9 cellular contexts compared by ENCODE assay signal in genomic region chr2:26769501-26769850, GRCh38. TPM values are rescaled to one million over a fixed set of nuclear protein-coding genes. Genes with fewer than 3 reads are reported as not detected.
DNase-seq lines count a peak whose midpoint lies in the region; ATAC-seq, FAIRE-seq and TF ChIP-seq lines count a peak whose summit lies in the region.
"Had no signal": no experiment of that assay in that cellular context is flagged by ENCODE, and none has a peak within 500 bp of the region (broad histone marks: within the 10 kb centered on the region; RNA-seq: fewer than 3 reads in every experiment).

No MANE protein-coding gene starts in this region.

- H3K4me1 ChIP-seq in A549 (peaks cover 88% of the 10 kb centered on the region), PC-9 (replicated peaks; ENCODE audit: insufficient read depth) (peaks cover 63% of the 10 kb centered on the region), neutrophil (ENCODE audit: control insufficient read depth in 1 of 2, insufficient read depth in 1 of 2, low read depth in 1 of 2, low read length in 1 of 2) (peaks cover 49 to 53% of the 10 kb centered on the region in 2 experiments)

- no peaks in the 10 kb centered on the region; the same call in 1 of the 2 replicates for H3F3A ChIP-seq in PC-9 (ENCODE audit: insufficient read depth, low read depth)

- no peaks in the 10 kb centered on the region for H3K27me3 ChIP-seq in PC-9 (ENCODE audit: insufficient read depth, low read depth)
- H3K27me3 ChIP-seq in neutrophil, result no peaks in the 10 kb centered on the region

- H4K20me1 ChIP-seq in PC-9 (ENCODE audit: insufficient read depth), result peaks cover 12% of the 10 kb centered on the region; the same call in 1 of the 2 replicates

- peak overlapping the region; percentile 65 for H3K4me2 ChIP-seq in A549
- peak overlapping the region; percentile 52 for H3K4me2 ChIP-seq in PC-9

- H3K36me3 ChIP-seq in PC-9 (ENCODE audit: low read depth), result peaks cover 10% of the 10 kb centered on the region
- peaks cover 9% of the 10 kb centered on the region for H3K36me3 ChIP-seq in neutrophil

- no peaks in the 10 kb centered on the region for H3K9me2 ChIP-seq in PC-9 (ENCODE audit: insufficient read depth)

- no peak overlapping the region for H2AFZ ChIP-seq in PC-9

- BruUV-seq in PC-9 (replicated peaks; lab: Mats Ljungman, UMichigan), result no TSS peak

- 45% methylated on average over 4 of the region's 4 CpGs for WGBS in A549 (ENCODE audit: missing lambda C conversion rate)

- TF ChIP-seq POLR2A in A549 (IDR thresholded peaks at IDR 0.05; ENCODE audit: low read length), result no peak

- POLR2A ChIA-PET in A549 (lab: Yijun Ruan, JAX), result interaction anchor here (1.5 to 2.1 kb wide), 2 partner anchors 12 to 16 kb away, joined by 3 to 5 read pairs; partner anchors contain the start of gene CENPA
- POLR2A ChIA-PET in PC-9 (lab: Charles Lee; ENCODE audit: unreplicated experiment), result interaction anchor here (0.5 kb wide), 1 partner anchor 758 kb away, joined by 4 read pairs; no protein-coding TSS in a partner anchor

- in situ Hi-C loops in ACHN (cut with HindIII; ENCODE audit: low pct_ligation_motif_present, low pct_unique_long_range_greater_than_20kb, low sequenced_read_pairs), result loop anchor here (25.0 kb wide), 1 partner anchor 182 kb away; no protein-coding TSS in a partner anchor

- ATAC-seq in A549 (peak in 1 of 2 experiments; percentile 5; a peak in 1 of 6 replicates), HG03469 (IDR thresholded peaks at IDR 0.05; ENCODE audit: unreplicated experiment) (no peak), GM21528 (IDR thresholded peaks at IDR 0.05; ENCODE audit: low FRiP score, unreplicated experiment) (no peak)

- no peak for TF ChIP-seq EP300 in A549 (IDR thresholded peaks at IDR 0.05)

- H3K4me3 ChIP-seq in A549 (no peak overlapping the region), PC-9 (no peak overlapping the region; the same call in 1 of the 2 replicates), neutrophil (ENCODE audit: low read depth in 1 of 2, low read length in 1 of 2) (no peak overlapping the region)

- no peak for FAIRE-seq in A549 (lab: Jason Lieb, UNC)

- H3K79me2 ChIP-seq in PC-9 (ENCODE audit: low read depth), result peaks cover 87% of the 10 kb centered on the region

- H3K9me3 ChIP-seq in A549 (no peaks in the 10 kb centered on the region), PC-9 (ENCODE audit: insufficient read depth, low read depth) (no peaks in the 10 kb centered on the region), neutrophil (no peaks in the 10 kb centered on the region)

- DNase-seq in A549 (ENCODE audit: low read depth in 1 of 2, low spot score in 1 of 2), result no peak
- no peak for DNase-seq in PC-9
- no peak for DNase-seq in epithelial cell of prostate (ENCODE audit: low read depth, low spot score)
- DNase-seq in ACHN, result no peak
- no peak for DNase-seq in NCI-H524 treated with DMSO at 0.1 percent for 48 hours (lab: John Stamatoyannopoulos, UW)

- peak overlapping the region; percentile 85 to 95 for H3K27ac ChIP-seq in A549
- H3K27ac ChIP-seq in PC-9, result peak overlapping the region; percentile 59
- peak overlapping the region; percentile 84 for H3K27ac ChIP-seq in epithelial cell of prostate
- peak overlapping the region; percentile 74 for H3K27ac ChIP-seq in neutrophil

- TF ChIP-seq CTCF in A549 (IDR thresholded peaks at IDR 0.05), result no peak
- no peak for TF ChIP-seq CTCF in PC-9 (conservative IDR thresholded peaks at IDR 0.05)
- no peak for TF ChIP-seq CTCF in neutrophil (IDR thresholded peaks at IDR 0.05)

- TF ChIP-seq RAD21 in A549 (conservative IDR thresholded peaks at IDR 0.05 in 1 of 2, IDR thresholded peaks at IDR 0.05 in 1 of 2), result no peak

- intact Hi-C loops in PC-9 (cut with micrococcal nuclease; ENCODE audit: unreplicated experiment), result no loop called here

- CTCF ChIA-PET in A549 (lab: Yijun Ruan, JAX) (interaction anchor here (0.8 to 6.5 kb wide), 12 partner anchors 9 to 164 kb away, joined by 3 to 38 read pairs (median 4); partner anchors contain the start of gene CENPA), PC-9 (lab: Charles Lee) (interaction anchor here (0.6 kb wide), 1 partner anchor 24 kb away, joined by 3 read pairs; no protein-coding TSS in a partner anchor)

TF ChIP-seq in A549, 52 proteins besides CTCF, POLR2A, EP300 and RAD21:
- TF ChIP-seq JUN (IDR thresholded peaks at IDR 0.05) (0 out of 5 replicates have a peak, but pooled peaks of 1 of the 2 experiments have one; percentile 28), JUNB (IDR thresholded peaks at IDR 0.05) (no peak)

RNA-seq across cellular contexts. Expression of gene SLC35F6, which starts 5.4 kb away (rescaled TPM):
- 41.3 and 55.7 TPM in 2 replicates for polyA plus RNA-seq in A549 (2011; rRNA removed)
- 23.7 and 38.0 TPM in 2 replicates for polyA plus RNA-seq in A549 (2012; cell fraction: cytosol; rRNA removed)
- 33.1 and 35.8 TPM in 2 replicates for polyA plus RNA-seq in A549 (2012; cell fraction: nucleus; rRNA removed)
- polyA plus RNA-seq in A549 (2017; fragmentation: RNase III; extraction: RNeasy Plus Mini Kit Qiagen cat#74134 plus additional on column Dnase treatment), result 40.1 to 47.6 TPM (median 46.9 TPM) in 3 replicates
- 111 and 126 TPM in 2 replicates for polyA minus RNA-seq in A549 (2011; rRNA and poly(A)+ RNA removed)
- 28.0 and 39.1 TPM in 2 replicates for total RNA-seq in PC-9 (2021)

RNA-seq across cellular contexts. Expression of gene CENPA, which starts 16.4 kb away (rescaled TPM):
- 44.1 and 46.0 TPM in 2 replicates for polyA plus RNA-seq in A549 (2011; rRNA removed)
- polyA plus RNA-seq in A549 (2012; cell fraction: cytosol; rRNA removed), result 45.4 and 56.0 TPM in 2 replicates
- 25.6 and 33.4 TPM in 2 replicates for polyA plus RNA-seq in A549 (2012; cell fraction: nucleus; rRNA removed)
- 41.6 to 45.7 TPM (median 43.7 TPM) in 3 replicates for polyA plus RNA-seq in A549 (2017; fragmentation: RNase III; extraction: RNeasy Plus Mini Kit Qiagen cat#74134 plus additional on column Dnase treatment)
- polyA minus RNA-seq in A549 (2011; rRNA and poly(A)+ RNA removed), result 30.7 and 33.2 TPM in 2 replicates
- 43.6 and 48.8 TPM in 2 replicates for total RNA-seq in PC-9 (2021)
- total RNA-seq: B cell had no signal
